Comparison of ENCODE assay signal across 10 cellular contexts in the genomic region with DNA sequence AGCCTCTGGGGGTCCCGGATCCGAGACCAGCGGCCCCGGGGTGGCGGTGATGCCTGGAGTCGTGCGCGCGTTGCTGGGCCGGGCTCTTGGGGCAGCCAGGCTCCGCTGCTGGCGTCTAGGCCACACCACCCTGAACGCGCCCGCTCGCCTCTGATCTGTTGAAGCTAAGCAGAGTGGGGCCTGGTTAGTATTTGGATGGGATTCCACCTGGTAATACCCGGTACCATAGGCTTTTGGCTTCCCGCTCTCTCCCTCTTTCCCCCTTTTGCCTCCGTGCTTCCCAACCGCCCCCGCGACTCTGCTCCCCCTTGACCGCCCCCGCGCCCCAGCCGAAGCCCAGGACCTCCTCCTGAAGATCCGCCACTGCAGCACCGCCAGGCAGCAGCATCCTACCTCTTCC.
DNase-seq lines count a peak whose midpoint lies in the region; ATAC-seq and TF ChIP-seq lines count a peak whose summit lies in the region.
"Had no signal": no experiment of that assay in that cellular context is flagged by ENCODE, and none has a peak within 500 bp of the region (broad histone marks: within the 10 kb centered on the region; RNA-seq: fewer than 3 reads in every experiment).

No MANE protein-coding gene starts in this region.

- TF ChIP-seq CTCF in GM10266 (IDR thresholded peaks at IDR 0.05; ENCODE audit: control insufficient read depth, insufficient read depth, low read depth, missing control alignments) (no peak), right lobe of liver (IDR thresholded peaks at IDR 0.05) (no peak)

- no peaks in the 10 kb centered on the region for H3K27me3 ChIP-seq in right lobe of liver
- no peaks in the 10 kb centered on the region for H3K27me3 ChIP-seq in CD4-positive, alpha-beta memory T cell (ENCODE audit: insufficient read depth, low read length)
- H3K27me3 ChIP-seq: foreskin keratinocyte had no signal

- TF ChIP-seq POLR2A in right lobe of liver (IDR thresholded peaks at IDR 0.05): no peak

- peaks cover 5 to 58% (median 30%) of the 10 kb centered on the region in 8 donors for H3K9me3 Mint-ChIP-seq in CD4-positive, alpha-beta memory T cell

- peaks cover 0 to 3% (median 0%) of the 10 kb centered on the region in 4 donors for H3K4me1 Mint-ChIP-seq in CD4-positive, alpha-beta memory T cell

- DNase-seq in GM10266 (ENCODE audit: extremely low spot score) (peak; percentile 26), NCI-H146 treated with DMSO at 0.1 percent for 48 hours (lab: John Stamatoyannopoulos, UW; ENCODE audit: unreplicated experiment) (peak; percentile 46), astrocyte of the hippocampus (ENCODE audit: low read depth, low spot score) (peak; percentile 62), right lobe of liver (peak; percentile 63 to 81 (median 67))
- no peak for DNase-seq in CD4-positive, alpha-beta memory T cell

- no peaks in the 10 kb centered on the region for H3K4me1 ChIP-seq in right lobe of liver
- H3K4me1 ChIP-seq in CD4-positive, alpha-beta memory T cell (ENCODE audit: insufficient read depth, low read length): no peaks in the 10 kb centered on the region
- H3K4me1 ChIP-seq: foreskin keratinocyte had no signal

- WGBS in right lobe of liver (ENCODE audit: insufficient coverage, low coverage, low lambda C conversion rate, missing lambda C conversion rate): 65% methylated on average over 12 of the region's 28 CpGs

- intact Hi-C loops in right lobe of liver (cut with DNase I): no loop called here
- intact Hi-C loops in CD4-positive, alpha-beta memory T cell (cut with micrococcal nuclease): no loop called here

- no peak overlapping the region for H3K27ac ChIP-seq in right lobe of liver
- no peak overlapping the region for H3K27ac ChIP-seq in CD4-positive, alpha-beta memory T cell (ENCODE audit: low read depth, low read length)
- H3K27ac ChIP-seq: foreskin keratinocyte had no signal

- H3K36me3 ChIP-seq in right lobe of liver: no peaks in the 10 kb centered on the region
- no peaks in the 10 kb centered on the region for H3K36me3 ChIP-seq in CD4-positive, alpha-beta memory T cell (ENCODE audit: insufficient read depth, low read length)

- H3K4me3 ChIP-seq in right lobe of liver: no peak overlapping the region
- H3K4me3 ChIP-seq in CD4-positive, alpha-beta memory T cell (ENCODE audit: low read length in 2 of 2): no peak overlapping the region

- no peak for ATAC-seq in right lobe of liver
- ATAC-seq in HG03565 (IDR thresholded peaks at IDR 0.05; ENCODE audit: unreplicated experiment): no peak
- no peak for ATAC-seq in GM18517 (IDR thresholded peaks at IDR 0.05; ENCODE audit: unreplicated experiment)
- no peak for ATAC-seq in HG02981 (IDR thresholded peaks at IDR 0.05; ENCODE audit: unreplicated experiment)
- ATAC-seq: foreskin keratinocyte had no signal

- H3K4me3 Mint-ChIP-seq in CD4-positive, alpha-beta memory T cell: no peak overlapping the region
- H3K4me3 Mint-ChIP-seq: stimulated activated naive CD8-positive, alpha-beta T cell treated with anti-CD3 and anti-CD28 coated beads, Interleukin-15, Interleukin-2, amounts not matched to agents 100 ng/mL and 50 ng/mL, for 24 hours had no signal

- H3K36me3 Mint-ChIP-seq in CD4-positive, alpha-beta memory T cell: peaks cover 4 to 8% of the 10 kb centered on the region in 2 donors

- no peaks in the 10 kb centered on the region for H3K9me3 ChIP-seq in right lobe of liver
- no peaks in the 10 kb centered on the region for H3K9me3 ChIP-seq in CD4-positive, alpha-beta memory T cell (ENCODE audit: control insufficient read depth in 1 of 2, low read length in 2 of 2)

- no peaks in the 10 kb centered on the region for H3K27me3 Mint-ChIP-seq in CD4-positive, alpha-beta memory T cell
- H3K27me3 Mint-ChIP-seq: stimulated activated naive CD8-positive, alpha-beta T cell treated with anti-CD3 and anti-CD28 coated beads, Interleukin-15, Interleukin-2, amounts not matched to agents 100 ng/mL and 50 ng/mL, for 24 hours had no signal

- CTCF ChIA-PET in CD4-positive, alpha-beta memory T cell (lab: Charles Lee; ENCODE audit: partially characterized antibody): no interaction called here

- POLR2A ChIA-PET in CD4-positive, alpha-beta memory T cell (lab: Charles Lee; ENCODE audit: partially characterized antibody): no interaction called here

- no peak overlapping the region for H3K27ac Mint-ChIP-seq in CD4-positive, alpha-beta memory T cell
- H3K27ac Mint-ChIP-seq: stimulated activated naive CD8-positive, alpha-beta T cell treated with anti-CD3 and anti-CD28 coated beads, Interleukin-15, Interleukin-2, amounts not matched to agents 100 ng/mL and 50 ng/mL, for 24 hours had no signal

Comparison
In these comparisons a context has a peak if more than half of its experiments do, and no peak if none do; other contexts are left out.
1. DNase-seq: peak in GM10266 (single experiment), NCI-H146 treated with DMSO at 0.1 percent for 48 hours (single experiment), astrocyte of the hippocampus (single experiment) and right lobe of liver (3 of 3); none in CD4-positive, alpha-beta memory T cell (0 of 5).